In genomic region chr17:37786481-37786880, GRCh38 we compare ENCODE assay signal across 37 cellular contexts. TPM values are rescaled to one million over a fixed set of nuclear protein-coding genes. Genes with fewer than 3 reads are reported as not detected.
"Had no signal": no experiment of that assay in that cellular context is flagged by ENCODE, and none has a peak within 500 bp of the region (broad histone marks: within the 10 kb centered on the region; RNA-seq: fewer than 3 reads in every experiment).

No MANE protein-coding gene starts in this region.

- H3K4me3 ChIP-seq: cardiac muscle cell, K562, Peyer's patch had no signal

- FAIRE-seq: K562 had no signal

- H3K9me3 Mint-ChIP-seq: activated CD4-positive, alpha-beta memory T cell treated with anti-CD3 and anti-CD28 coated beads, Interleukin-2, amount 10 ng/mL, durations not matched to agents 7 days and 5 days had no signal

- H3K27ac ChIP-seq: cardiac muscle cell, RWPE1, WERI-Rb-1 had no signal

- H3K4me1 Mint-ChIP-seq: activated CD8-positive, alpha-beta memory T cell treated with anti-CD3 and anti-CD28 coated beads, Interleukin-2, amount 10 ng/mL, durations not matched to agents 7 days and 5 days had no signal

- H3K27me3 ChIP-seq: Peyer's patch had no signal

- H3K36me3 ChIP-seq: cardiac muscle cell, Peyer's patch, WERI-Rb-1 had no signal

- ATAC-seq: activated CD8-positive, alpha-beta memory T cell treated with anti-CD3 and anti-CD28 coated beads, Interleukin-2, amount 10 ng/mL, durations not matched to agents 7 days and 5 days; K562; PC-3; Right ventricle myocardium inferior had no signal

- H3K27ac Mint-ChIP-seq: activated CD4-positive, alpha-beta memory T cell treated with anti-CD3 and anti-CD28 coated beads, Interleukin-2, amount 10 ng/mL, durations not matched to agents 7 days and 5 days; activated CD8-positive, alpha-beta memory T cell treated with anti-CD3 and anti-CD28 coated beads, Interleukin-2, amount 10 ng/mL, durations not matched to agents 7 days and 5 days; activated naive CD8-positive, alpha-beta T cell treated with anti-CD3 and anti-CD28 coated beads for 36 hours had no signal

- H3K9me3 ChIP-seq: Peyer's patch had no signal

- H3K36me3 Mint-ChIP-seq: activated CD8-positive, alpha-beta memory T cell treated with anti-CD3 and anti-CD28 coated beads, Interleukin-2, amount 10 ng/mL, durations not matched to agents 7 days and 5 days; activated naive CD8-positive, alpha-beta T cell treated with anti-CD3 and anti-CD28 coated beads for 36 hours had no signal

- H3K4me3 Mint-ChIP-seq: activated CD4-positive, alpha-beta memory T cell treated with anti-CD3 and anti-CD28 coated beads, Interleukin-2, amount 10 ng/mL, durations not matched to agents 7 days and 5 days; activated CD8-positive, alpha-beta memory T cell treated with anti-CD3 and anti-CD28 coated beads, Interleukin-2, amount 10 ng/mL, durations not matched to agents 7 days and 5 days; activated naive CD8-positive, alpha-beta T cell treated with anti-CD3 and anti-CD28 coated beads for 36 hours had no signal

- DNase-seq: activated CD4-positive, alpha-beta memory T cell treated with anti-CD3 and anti-CD28 coated beads, Interleukin-2, amount 10 ng/mL, durations not matched to agents 7 days and 5 days; activated CD4-positive, alpha-beta T cell treated with anti-CD3 and anti-CD28 coated beads for 1 hour; activated CD4-positive, alpha-beta T cell treated with anti-CD3 and anti-CD28 coated beads for 48 hours; activated CD4-positive, CD25-positive, alpha-beta regulatory T cell; activated CD8-positive, alpha-beta memory T cell treated with anti-CD3 and anti-CD28 coated beads for 24 hours; activated CD8-positive, alpha-beta memory T cell treated with anti-CD3 and anti-CD28 coated beads, Interleukin-2, amount 10 ng/mL, durations not matched to agents 7 days and 5 days; activated CD8-positive, alpha-beta memory T cell treated with anti-CD3 and anti-CD28 coated beads, Interleukin-2, amount 50 U/mL, for 48 hours; activated effector memory CD4-positive, alpha-beta T cell treated with Interleukin-2 at 50 U/mL for 16 hours; activated naive CD4-positive, alpha-beta T cell treated with anti-CD3 and anti-CD28 coated beads, Interleukin-2, amount 50 U/mL, for 16 hours; activated naive CD8-positive, alpha-beta T cell treated with anti-CD3 and anti-CD28 coated beads for 36 hours; activated T-cell treated with anti-CD3 and anti-CD28 coated beads, Interleukin-2, amount 50 U/mL, for 48 hours; amniotic stem cell; aorta; Karpas-422; NCI-H1048; NCI-H1105 treated with DMSO at 0.1 percent for 48 hours; NCI-H1436; NCI-H1694; NCI-H1930; NCI-H2081 treated with DMSO at 0.1 percent for 48 hours; NCI-H510A; NCI-H748 treated with DMSO at 0.1 percent for 48 hours; NK-92 treated with Interleukin-12 subunit alpha and Interleukin-12 subunit beta, amount 100 ng/mL, for 24 hours; PC-3; SIG-M5; SW 1271; T-helper 1 cell; T-helper 2 cell; T-helper 9 cell; WERI-Rb-1 had no signal

RNA-seq across cellular contexts. Expression of gene HNF1B, which starts 41.6 kb away (rescaled TPM):
- total RNA-seq: activated CD4-positive, alpha-beta memory T cell treated with anti-CD3 and anti-CD28 coated beads, Interleukin-2, amount 10 ng/mL, durations not matched to agents 7 days and 5 days; aorta; cardiac muscle cell; K562; MCF 10A; Right ventricle myocardium inferior; SK-MEL-5 had no signal
- polyA plus RNA-seq: cardiac muscle cell, K562 had no signal
